ENCODE assay signal across 31 cellular contexts in genomic region chr10:42680267-42680666, GRCh38.
"Had no signal": no experiment of that assay in that cellular context is flagged by ENCODE, and none has a peak within 500 bp of the region (broad histone marks: within the 10 kb centered on the region; RNA-seq: fewer than 3 reads in every experiment).

No MANE protein-coding gene starts in this region.

- H3K4me1 ChIP-seq: ascending aorta had no signal

- H3K27me3 ChIP-seq: ascending aorta, cardiac muscle cell had no signal

- H3K27ac ChIP-seq: ascending aorta, cardiac muscle cell, WERI-Rb-1 had no signal

- H3K4me3 ChIP-seq: ascending aorta, cardiac muscle cell had no signal

- H3K9me3 ChIP-seq: ascending aorta had no signal

- H3K36me3 ChIP-seq: ascending aorta, cardiac muscle cell, WERI-Rb-1 had no signal

- FAIRE-seq: bronchial epithelial cell had no signal

- ATAC-seq: activated CD4-positive, alpha-beta T cell treated with anti-CD3 and anti-CD28 coated beads for 36 hours; activated CD4-positive, CD25-positive, alpha-beta regulatory T cell treated with anti-CD3 and anti-CD28 coated beads, Interleukin-2, amount 50 U/mL, for 24 hours; activated CD8-positive, alpha-beta memory T cell treated with anti-CD3 and anti-CD28 coated beads, Interleukin-2, amount 10 ng/mL, durations not matched to agents 7 days and 5 days; activated CD8-positive, alpha-beta T cell treated with anti-CD3 and anti-CD28 coated beads, Interleukin-2, amount 10 ng/mL, durations not matched to agents 7 days and 5 days; activated naive CD8-positive, alpha-beta T cell treated with anti-CD3 and anti-CD28 coated beads, Interleukin-2, amount 50 U/mL, for 24 hours; WTC11 had no signal

- DNase-seq: activated CD4-positive, alpha-beta memory T cell treated with anti-CD3 and anti-CD28 coated beads, Interleukin-2, amount 10 ng/mL, durations not matched to agents 7 days and 5 days; activated CD4-positive, alpha-beta T cell treated with anti-CD3 and anti-CD28 coated beads for 1 hour; activated CD4-positive, alpha-beta T cell treated with anti-CD3 and anti-CD28 coated beads for 36 hours; activated CD4-positive, alpha-beta T cell treated with anti-CD3 and anti-CD28 coated beads for 48 hours; activated CD4-positive, alpha-beta T cell treated with anti-CD3 and anti-CD28 coated beads, Interleukin-2, amount 10 ng/mL, durations not matched to agents 7 days and 5 days; activated CD4-positive, alpha-beta T cell treated with anti-CD3 and anti-CD28 coated beads, Interleukin-2, amount 50 U/mL, for 48 hours; activated CD4-positive, CD25-positive, alpha-beta regulatory T cell; activated CD8-positive, alpha-beta memory T cell treated with anti-CD3 and anti-CD28 coated beads for 24 hours; activated CD8-positive, alpha-beta memory T cell treated with anti-CD3 and anti-CD28 coated beads, Interleukin-2, amount 10 ng/mL, durations not matched to agents 7 days and 5 days; activated CD8-positive, alpha-beta memory T cell treated with anti-CD3 and anti-CD28 coated beads, Interleukin-2, amount 50 U/mL, for 48 hours; activated CD8-positive, alpha-beta T cell treated with anti-CD3 and anti-CD28 coated beads, Interleukin-2, amount 10 ng/mL, durations not matched to agents 7 days and 5 days; activated effector memory CD4-positive, alpha-beta T cell treated with Interleukin-2 at 50 U/mL for 16 hours; activated gamma-delta T cell; activated naive CD4-positive, alpha-beta T cell treated with anti-CD3 and anti-CD28 coated beads, Interleukin-2, amount 10 ng/mL, durations not matched to agents 7 days and 5 days; activated naive CD4-positive, alpha-beta T cell treated with Interleukin-2 at 50 U/mL for 16 hours; activated naive CD8-positive, alpha-beta T cell treated with anti-CD3 and anti-CD28 coated beads, Interleukin-2, amount 10 ng/mL, durations not matched to agents 7 days and 5 days; activated naive CD8-positive, alpha-beta T cell treated with anti-CD3 and anti-CD28 coated beads, Interleukin-2, amount 50 U/mL, for 24 hours; activated T-cell treated with anti-CD3 and anti-CD28 coated beads, Interleukin-2, amount 50 U/mL, for 24 hours; activated T-cell treated with anti-CD3 and anti-CD28 coated beads, Interleukin-2, amount 50 U/mL, for 48 hours; amygdala; anterior cingulate cortex; caudate nucleus; cerebellar nuclear complex; T-helper 2 cell; T-helper 9 cell; WERI-Rb-1 had no signal
